18 cellular contexts compared by ENCODE assay signal in genomic region chr16:88013766-88014165, GRCh38.
A peak's percentile ranks its signal among the peaks of the same experiment; 100 is the strongest.
DNase-seq lines count a peak whose midpoint lies in the region; ATAC-seq, FAIRE-seq and TF ChIP-seq lines count a peak whose summit lies in the region.
"Had no signal": no experiment of that assay in that cellular context is flagged by ENCODE, and none has a peak within 500 bp of the region (broad histone marks: within the 10 kb centered on the region; RNA-seq: fewer than 3 reads in every experiment).

No MANE protein-coding gene starts in this region.

- no peaks in the 10 kb centered on the region for H3K27me3 ChIP-seq in esophagus squamous epithelium
- no peaks in the 10 kb centered on the region for H3K27me3 ChIP-seq in neural progenitor cell
- no peaks in the 10 kb centered on the region for H3K27me3 ChIP-seq in ascending aorta
- no peaks in the 10 kb centered on the region for H3K27me3 ChIP-seq in MG63
- H3K27me3 ChIP-seq: gastrocnemius medialis, tibial nerve had no signal

- H3K36me3 Mint-ChIP-seq in neural progenitor cell = peaks cover 12% of the 10 kb centered on the region

- no peaks in the 10 kb centered on the region for H3K79me2 ChIP-seq in neural progenitor cell (ENCODE audit: low read depth)

- H4K20me1 ChIP-seq in neural progenitor cell (ENCODE audit: low read depth) = no peaks in the 10 kb centered on the region

- no peak for TF ChIP-seq RAD21 in A549 (conservative IDR thresholded peaks at IDR 0.05 in 1 of 2, IDR thresholded peaks at IDR 0.05 in 1 of 2)

- H3K27ac ChIP-seq in A549 = peak overlapping the region; percentile 60 to 78; a peak in 5 of 6 replicates
- H3K27ac ChIP-seq in esophagus squamous epithelium = peak overlapping the region; percentile 3 to 70 (median 36)
- no peak overlapping the region for H3K27ac ChIP-seq in neural progenitor cell
- H3K27ac ChIP-seq in ascending aorta = no peak overlapping the region
- H3K27ac ChIP-seq: gastrocnemius medialis had no signal

- no peaks in the 10 kb centered on the region for H3K9me3 Mint-ChIP-seq in neural progenitor cell
- H3K9me3 Mint-ChIP-seq: activated naive CD8-positive, alpha-beta T cell treated with anti-CD3 and anti-CD28 coated beads, Interleukin-2, amount 50 U/mL, for 24 hours had no signal

- H3F3A ChIP-seq in neural progenitor cell (ENCODE audit: low read depth) = peaks cover 13% of the 10 kb centered on the region

- CTCF ChIA-PET in A549 (lab: Yijun Ruan, JAX) = interaction anchor here (1.7 kb wide), 1 partner anchor 10 kb away, joined by 6 read pairs; no protein-coding TSS in a partner anchor

- H3K4me3 ChIP-seq in A549 (no peak overlapping the region), esophagus squamous epithelium (no peak overlapping the region), neural progenitor cell (no peak overlapping the region), ascending aorta (no peak overlapping the region), MG63 (no peak overlapping the region)
- H3K4me3 ChIP-seq: gastrocnemius medialis, tibial nerve had no signal

- H3K36me3 ChIP-seq in esophagus squamous epithelium (peaks cover 0 to 66% (median 0%) of the 10 kb centered on the region in 3 donors), neural progenitor cell (no peaks in the 10 kb centered on the region), ascending aorta (peaks cover 2 to 12% of the 10 kb centered on the region in 2 donors), MG63 (peaks cover 2% of the 10 kb centered on the region; the same call in 1 of the 2 replicates)

- H3K9me3 ChIP-seq in A549 (no peaks in the 10 kb centered on the region), esophagus squamous epithelium (no peaks in the 10 kb centered on the region), neural progenitor cell (ENCODE audit: low read depth) (no peaks in the 10 kb centered on the region), ascending aorta (no peaks in the 10 kb centered on the region), MG63 (no peaks in the 10 kb centered on the region)
- H3K9me3 ChIP-seq: gastrocnemius medialis, tibial nerve had no signal

- TF ChIP-seq EP300 in A549 (IDR thresholded peaks at IDR 0.05) = no peak

- H3K9ac ChIP-seq in neural progenitor cell = no peak overlapping the region

- ATAC-seq in A549 = no peak; a peak in 1 of 6 replicates
- ATAC-seq: activated CD4-positive, CD25-positive, alpha-beta regulatory T cell treated with anti-CD3 and anti-CD28 coated beads, Interleukin-2, amount 50 U/mL, for 24 hours; activated naive CD8-positive, alpha-beta T cell treated with anti-CD3 and anti-CD28 coated beads, Interleukin-2, amount 50 U/mL, for 24 hours; gastrocnemius medialis had no signal

- H3K4me1 ChIP-seq in A549 (peaks cover 20% of the 10 kb centered on the region), esophagus squamous epithelium (peaks cover 0 to 14% (median 0%) of the 10 kb centered on the region in 3 donors), neural progenitor cell (peaks cover 13% of the 10 kb centered on the region), ascending aorta (no peaks in the 10 kb centered on the region)
- H3K4me1 ChIP-seq: gastrocnemius medialis had no signal

- no peak overlapping the region for H2AFZ ChIP-seq in neural progenitor cell (replicated peaks)

- 77% methylated on average over 7 of the region's 7 CpGs for WGBS in A549 (ENCODE audit: missing lambda C conversion rate)
- 67 to 95% methylated on average over 6 to 7 of the region's 7 CpGs for WGBS in esophagus squamous epithelium, 2 donors

- H3K4me2 ChIP-seq in A549 (peak overlapping the region; percentile 62), neural progenitor cell (no peak overlapping the region)

- no peak for FAIRE-seq in A549 (lab: Jason Lieb, UNC)
- FAIRE-seq: D721Med, endometrium had no signal

- H3K4me1 Mint-ChIP-seq in neural progenitor cell = peaks cover 8% of the 10 kb centered on the region
- H3K4me1 Mint-ChIP-seq: activated naive CD8-positive, alpha-beta T cell treated with anti-CD3 and anti-CD28 coated beads, Interleukin-2, amount 50 U/mL, for 24 hours had no signal

- no peak overlapping the region for H3K27ac Mint-ChIP-seq in neural progenitor cell
- H3K27ac Mint-ChIP-seq: activated naive CD8-positive, alpha-beta T cell treated with anti-CD3 and anti-CD28 coated beads, Interleukin-2, amount 50 U/mL, for 24 hours had no signal

- DNase-seq in A549 (ENCODE audit: low read depth in 1 of 2, low spot score in 1 of 2) (no peak), HT-29 (ENCODE audit: low spot score) (peak; percentile 76), esophagus squamous epithelium (lab: John Stamatoyannopoulos, UW) (no peak), neural progenitor cell (ENCODE audit: low spot score) (no peak), ascending aorta (ENCODE audit: low spot score in 2 of 2) (no peak), MG63 (no peak), NCI-H2081 (lab: John Stamatoyannopoulos, UW) (no peak), NCI-H2196 treated with DMSO at 0.1 percent for 48 hours (lab: John Stamatoyannopoulos, UW; ENCODE audit: unreplicated experiment) (no peak)
- DNase-seq: activated naive CD8-positive, alpha-beta T cell treated with anti-CD3 and anti-CD28 coated beads, Interleukin-2, amount 50 U/mL, for 24 hours; gastrocnemius medialis; mesendoderm; NK-92 treated with Interleukin-12 subunit alpha and Interleukin-12 subunit beta, amount 100 ng/mL, for 24 hours; nucleus accumbens; stimulated activated CD4-positive, alpha-beta T cell treated with anti-CD3 and anti-CD28 coated beads, Interleukin-4, amount 100 ng/mL, for 4 hours had no signal

- intact Hi-C loops in esophagus squamous epithelium (cut with DNase I) = no loop called here
- intact Hi-C loops in ascending aorta (cut with DNase I) = no loop called here

- no peak for TF ChIP-seq POLR2A in A549 (IDR thresholded peaks at IDR 0.05; ENCODE audit: low read length)
- TF ChIP-seq POLR2A in esophagus squamous epithelium (IDR thresholded peaks at IDR 0.05) = no peak

- H3K4me3 Mint-ChIP-seq in neural progenitor cell = peak overlapping the region; percentile 33
- H3K4me3 Mint-ChIP-seq: activated naive CD8-positive, alpha-beta T cell treated with anti-CD3 and anti-CD28 coated beads, Interleukin-2, amount 50 U/mL, for 24 hours had no signal

- POLR2A ChIA-PET in A549 (lab: Yijun Ruan, JAX) = no interaction called here

- TF ChIP-seq CTCF in A549 (IDR thresholded peaks at IDR 0.05) (no peak), esophagus squamous epithelium (IDR thresholded peaks at IDR 0.05) (no peak), neural progenitor cell (IDR thresholded peaks at IDR 0.05) (no peak), ascending aorta (IDR thresholded peaks at IDR 0.05) (no peak)

- H3K27me3 Mint-ChIP-seq in neural progenitor cell (ENCODE audit: insufficient read depth, low read depth) = no peaks in the 10 kb centered on the region
- H3K27me3 Mint-ChIP-seq: activated naive CD8-positive, alpha-beta T cell treated with anti-CD3 and anti-CD28 coated beads, Interleukin-2, amount 50 U/mL, for 24 hours had no signal

TF ChIP-seq in A549, 52 proteins besides CTCF, POLR2A, EP300 and RAD21:
- no peak for TF ChIP-seq HOXB5 (CRISPR knock-in tag; IDR thresholded peaks at IDR 0.05)
- no peak for TF ChIP-seq SREBF2 (IDR thresholded peaks at IDR 0.05)
- no peak for TF ChIP-seq ZNF302 (CRISPR knock-in tag; IDR thresholded peaks at IDR 0.05)
- TF ChIP-seq KDM5A (IDR thresholded peaks at IDR 0.05) = no peak
- TF ChIP-seq, protein P1, sequence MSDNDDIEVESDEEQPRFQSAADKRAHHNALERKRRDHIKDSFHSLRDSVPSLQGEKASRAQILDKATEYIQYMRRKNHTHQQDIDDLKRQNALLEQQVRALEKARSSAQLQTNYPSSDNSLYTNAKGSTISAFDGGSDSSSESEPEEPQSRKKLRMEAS (IDR thresholded peaks at IDR 0.05) = no peak
- TF ChIP-seq SMC3 (IDR thresholded peaks at IDR 0.05) = no peak
- TF ChIP-seq ESRRA (IDR thresholded peaks at IDR 0.05; ENCODE audit: borderline replicate concordance, low read length) = no peak
- no peak for TF ChIP-seq ZC3H11A (IDR thresholded peaks at IDR 0.05)
- no peak for TF ChIP-seq MAZ (IDR thresholded peaks at IDR 0.05; ENCODE audit: borderline replicate concordance, low read depth, low read length)
- no peak for TF ChIP-seq KDM1A (IDR thresholded peaks at IDR 0.05; ENCODE audit: low read depth)
- no peak for TF ChIP-seq NFE2L2 (conservative IDR thresholded peaks at IDR 0.05; ENCODE audit: low read length)
- TF ChIP-seq CHD2 (IDR thresholded peaks at IDR 0.05; ENCODE audit: low read length, partially characterized antibody) = no peak
- no peak for TF ChIP-seq TP53 (CRISPR knock-in tag; IDR thresholded peaks at IDR 0.05)
- TF ChIP-seq HOXA7 (CRISPR knock-in tag; IDR thresholded peaks at IDR 0.05) = no peak
- TF ChIP-seq RARB (CRISPR knock-in tag; IDR thresholded peaks at IDR 0.05) = no peak
- TF ChIP-seq ZFP36 (IDR thresholded peaks at IDR 0.05; ENCODE audit: borderline replicate concordance, partially characterized antibody) = no peak
- no peak for TF ChIP-seq MAFK (IDR thresholded peaks at IDR 0.05; ENCODE audit: partially characterized antibody)
- TF ChIP-seq, protein P2, sequence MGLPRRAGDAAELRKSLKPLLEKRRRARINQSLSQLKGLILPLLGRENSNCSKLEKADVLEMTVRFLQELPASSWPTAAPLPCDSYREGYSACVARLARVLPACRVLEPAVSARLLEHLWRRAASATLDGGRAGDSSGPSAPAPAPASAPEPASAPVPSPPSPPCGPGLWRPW (IDR thresholded peaks at IDR 0.05) = no peak
- no peak for TF ChIP-seq GATA3 (IDR thresholded peaks at IDR 0.05; ENCODE audit: borderline replicate concordance)
- TF ChIP-seq CBX2 (IDR thresholded peaks at IDR 0.05; ENCODE audit: borderline replicate concordance, low read depth) = no peak

Comparison
In these comparisons a context has a peak if more than half of its experiments do, and no peak if none do; other contexts are left out.
1. H3K27ac ChIP-seq: peak in A549 (2 of 2) and esophagus squamous epithelium (4 of 4); none in neural progenitor cell (single experiment) and ascending aorta (0 of 2).